In the genomic region with DNA sequence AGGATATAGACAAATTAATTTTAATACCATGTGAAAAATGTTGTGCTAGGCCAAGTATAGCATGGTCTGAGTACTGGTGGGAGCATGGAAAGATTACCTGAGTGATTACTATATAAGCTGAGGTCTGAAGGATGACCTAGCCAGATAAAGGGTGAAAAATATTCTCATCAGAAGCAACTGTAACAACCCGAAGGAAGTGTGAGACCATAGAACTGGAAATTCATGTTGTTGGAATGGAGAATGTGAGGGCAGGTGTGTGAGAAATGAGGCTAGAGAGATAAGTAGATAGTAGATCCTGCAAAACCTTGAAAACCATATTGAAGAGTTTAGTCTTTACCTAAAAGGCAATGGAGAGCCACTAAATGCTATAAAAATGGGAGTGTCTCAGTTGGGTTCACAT, we compare ENCODE assay signal across 23 cellular contexts.
DNase-seq lines count a peak whose midpoint lies in the region; ATAC-seq and TF ChIP-seq lines count a peak whose summit lies in the region.
"Had no signal": no experiment of that assay in that cellular context is flagged by ENCODE, and none has a peak within 500 bp of the region (broad histone marks: within the 10 kb centered on the region; RNA-seq: fewer than 3 reads in every experiment).

No MANE protein-coding gene starts in this region.

- H3K9me3 Mint-ChIP-seq in chondrocyte (ENCODE audit: low read depth) = peaks cover 19% of the 10 kb centered on the region

- no peaks in the 10 kb centered on the region for H3K9me2 ChIP-seq in PC-9 (ENCODE audit: insufficient read depth)

- no peak overlapping the region for H3K4me3 Mint-ChIP-seq in chondrocyte (ENCODE audit: unreplicated experiment)
- H3K4me3 Mint-ChIP-seq: activated naive CD4-positive, alpha-beta T cell treated with anti-CD3 and anti-CD28 coated beads, Interleukin-2, amount 10 ng/mL, durations not matched to agents 7 days and 5 days; activated T-cell treated with anti-CD3 and anti-CD28 coated beads, Interleukin-2, amount 50 U/mL, for 4 hours; nephron progenitor cell; T-helper 1 cell treated with Interleukin-12 subunit alpha and Interleukin-12 subunit beta and Interleukin-4 antibody, amounts not matched to agents 30 μg/mL and 1 μg/mL, for 36 hours had no signal

- H3F3A ChIP-seq in PC-9 (ENCODE audit: insufficient read depth, low read depth) = peaks cover 7% of the 10 kb centered on the region; the same call in 1 of the 2 replicates

- ATAC-seq in GM18873 (IDR thresholded peaks at IDR 0.05; ENCODE audit: low FRiP score, unreplicated experiment) = no peak
- ATAC-seq: activated T-cell treated with anti-CD3 and anti-CD28 coated beads, Interleukin-2, amount 50 U/mL, for 4 hours; left colon; stimulated activated naive CD8-positive, alpha-beta T cell treated with anti-CD3 and anti-CD28 coated beads, Interleukin-15, Interleukin-2, amounts not matched to agents 100 U/mL and 50 U/mL, for 24 hours had no signal

- H3K9ac ChIP-seq in ES-I3 (ENCODE audit: low read depth, low read length) (peak overlapping the region; percentile 17; the same call in 1 of the 2 replicates), iPS-18a (ENCODE audit: low read length) (peak overlapping the region; percentile 43), parathyroid adenoma (no peak overlapping the region)

- 0 out of 2 replicates have a peak overlapping the region, but pooled peaks have one; percentile 53 for H3K4me2 ChIP-seq in PC-9
- H3K4me2 ChIP-seq in parathyroid adenoma (ENCODE audit: low read length) = peak overlapping the region; percentile 53

- POLR2A ChIA-PET in PC-9 (lab: Charles Lee; ENCODE audit: unreplicated experiment) (interaction anchor here (0.6 kb wide), 1 partner anchor 118 kb away, joined by 3 read pairs; no protein-coding TSS in a partner anchor), GM10248 (lab: Yijun Ruan, JAX) (no interaction called here)

- H3K4me1 Mint-ChIP-seq in chondrocyte (ENCODE audit: low read depth) = peaks cover 20% of the 10 kb centered on the region
- H3K4me1 Mint-ChIP-seq: nephron progenitor cell had no signal

- H3K4me1 ChIP-seq in ES-I3 (ENCODE audit: insufficient read depth, low read length) (peaks cover 34% of the 10 kb centered on the region), PC-9 (replicated peaks; ENCODE audit: insufficient read depth) (peaks cover 20% of the 10 kb centered on the region), iPS-18a (ENCODE audit: control insufficient read depth, low read depth, low read length) (peaks cover 26% of the 10 kb centered on the region), parathyroid adenoma (peaks cover 9% of the 10 kb centered on the region)
- H3K4me1 ChIP-seq: ascending aorta, right lobe of liver had no signal

- BruUV-seq in PC-9 (replicated peaks; lab: Mats Ljungman, UMichigan) = TSS peak; percentile 63

- peak overlapping the region; percentile 74 for H3K27ac ChIP-seq in PC-9
- peak overlapping the region; percentile 85 for H3K27ac ChIP-seq in iPS-18a (ENCODE audit: low read length)
- H3K27ac ChIP-seq in parathyroid adenoma = peak overlapping the region; percentile 70
- H3K27ac ChIP-seq: ascending aorta, right lobe of liver, thoracic aorta had no signal

- H3K36me3 Mint-ChIP-seq in chondrocyte (ENCODE audit: low read depth) = peaks cover 15% of the 10 kb centered on the region

- H3K79me2 ChIP-seq in PC-9 (ENCODE audit: low read depth) (peaks cover 6% of the 10 kb centered on the region; the same call in 1 of the 2 replicates), parathyroid adenoma (peaks cover 10% of the 10 kb centered on the region)

- DNase-seq in PC-9 (no peak), chondrocyte (ENCODE audit: low spot score) (no peak), GM10248 (ENCODE audit: extremely low spot score) (no peak), NCI-H446 treated with DMSO at 0.1 percent for 48 hours (lab: John Stamatoyannopoulos, UW) (no peak)
- DNase-seq: activated CD4-positive, alpha-beta T cell treated with anti-CD3 and anti-CD28 coated beads for 4 hours; activated naive CD4-positive, alpha-beta T cell treated with anti-CD3 and anti-CD28 coated beads, Interleukin-2, amount 10 ng/mL, durations not matched to agents 7 days and 5 days; activated T-cell treated with anti-CD3 and anti-CD28 coated beads, Interleukin-2, amount 50 U/mL, for 4 hours; central memory CD4-positive, alpha-beta T cell; dermis blood vessel endothelial cell; left colon; NCI-H146; NCI-H2171; nephron progenitor cell; right lobe of liver; stimulated activated CD4-positive, alpha-beta T cell treated with anti-CD3 and anti-CD28 coated beads, Interleukin-4, amount 100 ng/mL, for 4 hours; stimulated activated naive CD8-positive, alpha-beta T cell treated with anti-CD3 and anti-CD28 coated beads, Interleukin-15, Interleukin-2, amounts not matched to agents 100 U/mL and 50 U/mL, for 24 hours had no signal

- no peak overlapping the region for H3K4me3 ChIP-seq in PC-9
- peak overlapping the region; percentile 31 for H3K4me3 ChIP-seq in iPS-18a (ENCODE audit: low read length)
- H3K4me3 ChIP-seq in parathyroid adenoma (ENCODE audit: low read depth, low read length) = peak overlapping the region; percentile 43
- H3K4me3 ChIP-seq: ascending aorta, right lobe of liver, thoracic aorta had no signal

- intact Hi-C loops in PC-9 (cut with micrococcal nuclease; ENCODE audit: unreplicated experiment) = loop anchor here (2.0 kb wide), 1 partner anchor 84 kb away; no protein-coding TSS in a partner anchor

- no peaks in the 10 kb centered on the region for H3K27me3 ChIP-seq in PC-9 (ENCODE audit: insufficient read depth, low read depth)
- no peaks in the 10 kb centered on the region for H3K27me3 ChIP-seq in iPS-18a (ENCODE audit: control insufficient read depth, insufficient read depth, low read length)
- H3K27me3 ChIP-seq in parathyroid adenoma (ENCODE audit: control insufficient read depth, insufficient read depth, low read length) = no peaks in the 10 kb centered on the region
- H3K27me3 ChIP-seq: ascending aorta, right lobe of liver had no signal

- no peak for TF ChIP-seq CTCF in PC-9 (conservative IDR thresholded peaks at IDR 0.05)
- no peak for TF ChIP-seq CTCF in parathyroid adenoma (IDR thresholded peaks at IDR 0.05)
- no peak for TF ChIP-seq CTCF in chondrocyte (IDR thresholded peaks at IDR 0.05)
- TF ChIP-seq CTCF in GM10248 (IDR thresholded peaks at IDR 0.05; ENCODE audit: control extremely low read depth, extremely low read depth, low read depth, missing control alignments) = no peak

- no peaks in the 10 kb centered on the region for H3K27me3 Mint-ChIP-seq in chondrocyte (ENCODE audit: low read depth)
- H3K27me3 Mint-ChIP-seq: activated naive CD4-positive, alpha-beta T cell treated with anti-CD3 and anti-CD28 coated beads, Interleukin-2, amount 10 ng/mL, durations not matched to agents 7 days and 5 days had no signal

- peaks cover 11% of the 10 kb centered on the region for H3K9me3 ChIP-seq in ES-I3 (ENCODE audit: control insufficient read depth, insufficient read depth, low read length)
- H3K9me3 ChIP-seq in PC-9 (ENCODE audit: insufficient read depth, low read depth) = peaks cover 7% of the 10 kb centered on the region; the same call in 1 of the 2 replicates
- no peaks in the 10 kb centered on the region for H3K9me3 ChIP-seq in iPS-18a (ENCODE audit: control insufficient read depth, low read depth, low read length)
- peaks cover 3% of the 10 kb centered on the region for H3K9me3 ChIP-seq in parathyroid adenoma (ENCODE audit: control insufficient read depth, low read length)

- no peak overlapping the region for H2AFZ ChIP-seq in PC-9
- H2AFZ ChIP-seq in parathyroid adenoma = no peak overlapping the region

- no peaks in the 10 kb centered on the region for H4K20me1 ChIP-seq in PC-9 (ENCODE audit: insufficient read depth)

- no peak overlapping the region for H3K27ac Mint-ChIP-seq in chondrocyte (ENCODE audit: unreplicated experiment)
- H3K27ac Mint-ChIP-seq: activated naive CD4-positive, alpha-beta T cell treated with anti-CD3 and anti-CD28 coated beads, Interleukin-2, amount 10 ng/mL, durations not matched to agents 7 days and 5 days had no signal

- CTCF ChIA-PET in PC-9 (lab: Charles Lee) (interaction anchor here (1.1 kb wide), 1 partner anchor 85 kb away, joined by 3 read pairs; a partner anchor contains a TSS), GM10248 (lab: Yijun Ruan, JAX) (interaction anchor here (4.8 to 7.1 kb wide), 2 partner anchors 233 to 276 kb away, joined by 32 to 76 read pairs; no protein-coding TSS in a partner anchor)

- H3K36me3 ChIP-seq in ES-I3 (ENCODE audit: insufficient read depth, low read length) (no peaks in the 10 kb centered on the region), PC-9 (ENCODE audit: low read depth) (no peaks in the 10 kb centered on the region), iPS-18a (ENCODE audit: control insufficient read depth, low read depth, low read length) (no peaks in the 10 kb centered on the region), parathyroid adenoma (ENCODE audit: control insufficient read depth, insufficient read depth, low read length) (no peaks in the 10 kb centered on the region)
- H3K36me3 ChIP-seq: ascending aorta, right lobe of liver had no signal
